Comparison of ENCODE assay signal across 1 cellular context in the genomic region with DNA sequence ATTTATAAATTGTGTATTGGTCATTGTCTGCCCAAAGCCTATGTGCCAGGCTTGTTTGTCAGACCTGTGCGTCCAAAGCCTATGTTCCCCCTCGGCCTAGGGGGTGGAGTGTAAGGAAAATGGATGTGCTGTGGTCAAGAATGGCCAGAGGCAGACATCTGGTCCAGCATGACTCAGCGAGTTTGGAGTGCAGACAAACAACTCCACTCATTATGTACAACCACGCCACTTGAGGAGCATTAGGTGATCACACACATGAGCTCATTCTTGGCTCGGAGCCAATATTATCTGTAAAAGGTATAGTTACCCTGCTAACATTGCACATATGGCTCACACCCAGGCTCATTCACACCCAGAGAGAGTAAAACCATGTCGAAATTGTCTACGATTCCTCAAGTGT.
A peak's percentile ranks its signal among the peaks of the same experiment; 100 is the strongest.
TF ChIP-seq lines count a peak whose summit lies in the region.

No MANE protein-coding gene starts in this region.

TF ChIP-seq in HEK293, 187 proteins besides CTCF, POLR2A, EP300 and RAD21 (continued from another document and continues in another):
- TF ChIP-seq ZNF398 (tag by site-specific recombination; IDR thresholded peaks at IDR 0.05) (peak; percentile 88), ZNF830 (tag by site-specific recombination; IDR thresholded peaks at IDR 0.05; ENCODE audit: low read depth) (peak; percentile 99), ZNF571 (tag by site-specific recombination; IDR thresholded peaks at IDR 0.05) (peak; percentile 97), ZNF792 (tag by site-specific recombination; IDR thresholded peaks at IDR 0.05) (no peak), YY2 (tag by site-specific recombination; IDR thresholded peaks at IDR 0.05) (peak; percentile 75; the same call in 1 of the 2 replicates), ZNF302 (tag by site-specific recombination; IDR thresholded peaks at IDR 0.05; ENCODE audit: low read depth) (peak; percentile 91; the same call in 1 of the 2 replicates), ZNF621 (tag by site-specific recombination; IDR thresholded peaks at IDR 0.05) (peak; percentile 93; the same call in 1 of the 2 replicates), ZNF610 (tag by site-specific recombination; IDR thresholded peaks at IDR 0.05; ENCODE audit: borderline replicate concordance) (peak; percentile 89; the same call in 1 of the 2 replicates), ZNF654 (tag by site-specific recombination; IDR thresholded peaks at IDR 0.05; ENCODE audit: low read depth) (no peak; the same call in 1 of the 2 replicates), ZNF473 (tag by site-specific recombination; IDR thresholded peaks at IDR 0.05) (peak; percentile 97), ZNF596 (tag by site-specific recombination; IDR thresholded peaks at IDR 0.05) (no peak; the same call in 1 of the 2 replicates), PRDM1 (tag by site-specific recombination; IDR thresholded peaks at IDR 0.05) (peak; percentile 89), SCRT1 (tag by site-specific recombination; IDR thresholded peaks at IDR 0.05; ENCODE audit: borderline replicate concordance) (peak; percentile 74; the same call in 1 of the 2 replicates), ZNF561 (tag by site-specific recombination; IDR thresholded peaks at IDR 0.05; ENCODE audit: borderline replicate concordance) (peak; percentile 99), RBAK (tag by site-specific recombination; IDR thresholded peaks at IDR 0.05) (peak; percentile 96), ZNF211 (tag by site-specific recombination; IDR thresholded peaks at IDR 0.05; ENCODE audit: low read depth) (no peak), ZNF426 (tag by site-specific recombination; IDR thresholded peaks at IDR 0.05) (no peak), ZNF747 (tag by site-specific recombination; IDR thresholded peaks at IDR 0.05) (no peak), PRDM4 (tag by site-specific recombination; IDR thresholded peaks at IDR 0.05) (peak; percentile 81), ZNF677 (tag by site-specific recombination; IDR thresholded peaks at IDR 0.05) (peak; percentile 90), ZNF580 (tag by site-specific recombination; IDR thresholded peaks at IDR 0.05) (peak; percentile 94), SALL2 (tag by site-specific recombination; IDR thresholded peaks at IDR 0.05; ENCODE audit: borderline replicate concordance) (peak; percentile 76; the same call in 1 of the 2 replicates), ZNF404 (tag by site-specific recombination; IDR thresholded peaks at IDR 0.05) (peak; percentile 30; the same call in 1 of the 2 replicates), YY1 (tag by site-specific recombination; IDR thresholded peaks at IDR 0.05) (peak; percentile 70; the same call in 1 of the 2 replicates), ZBTB1 (tag by site-specific recombination; IDR thresholded peaks at IDR 0.05) (0 out of 2 replicates have a peak, but pooled peaks have one; percentile 71), ZSCAN4 (tag by site-specific recombination; IDR thresholded peaks at IDR 0.05) (peak; percentile 67), ZNF248 (tag by site-specific recombination; IDR thresholded peaks at IDR 0.05) (peak; percentile 97), ZNF626 (tag by site-specific recombination; IDR thresholded peaks at IDR 0.05) (peak; percentile 99), ZNF223 (tag by site-specific recombination; IDR thresholded peaks at IDR 0.05) (no peak), ZNF707 (tag by site-specific recombination; IDR thresholded peaks at IDR 0.05) (no peak), BCL11A (tag by site-specific recombination; IDR thresholded peaks at IDR 0.05; ENCODE audit: low read depth) (peak; percentile 98), MEIS1 (CRISPR knock-in tag; IDR thresholded peaks at IDR 0.05; ENCODE audit: borderline replicate concordance) (no peak), ZNF701 (tag by site-specific recombination; IDR thresholded peaks at IDR 0.05) (no peak), ZNF560 (tag by site-specific recombination; IDR thresholded peaks at IDR 0.05; ENCODE audit: borderline replicate concordance) (no peak), ZNF558 (tag by site-specific recombination; IDR thresholded peaks at IDR 0.05) (peak; percentile 94), ZIC2 (tag by site-specific recombination; IDR thresholded peaks at IDR 0.05) (no peak), HOXD13 (CRISPR knock-in tag; IDR thresholded peaks at IDR 0.05; ENCODE audit: borderline replicate concordance) (peak; percentile 34; the same call in 1 of the 2 replicates), ZNF169 (tag by site-specific recombination; IDR thresholded peaks at IDR 0.05) (0 out of 2 replicates have a peak, but pooled peaks have one; percentile 24), ZNF785 (tag by site-specific recombination; IDR thresholded peaks at IDR 0.05) (no peak), ZNF175 (tag by site-specific recombination; IDR thresholded peaks at IDR 0.05) (no peak), ZNF18 (tag by site-specific recombination; IDR thresholded peaks at IDR 0.05) (peak; percentile 99), ZNF600 (tag by site-specific recombination; IDR thresholded peaks at IDR 0.05) (peak; percentile 89), SCRT2 (tag by site-specific recombination; IDR thresholded peaks at IDR 0.05) (peak; percentile 95), ZFHX2 (tag by site-specific recombination; conservative IDR thresholded peaks at IDR 0.05) (peak; percentile 45; the same call in 1 of the 2 replicates), ZNF544 (tag by site-specific recombination; IDR thresholded peaks at IDR 0.05) (peak; percentile 98)
- TF ChIP-seq, protein P1, sequence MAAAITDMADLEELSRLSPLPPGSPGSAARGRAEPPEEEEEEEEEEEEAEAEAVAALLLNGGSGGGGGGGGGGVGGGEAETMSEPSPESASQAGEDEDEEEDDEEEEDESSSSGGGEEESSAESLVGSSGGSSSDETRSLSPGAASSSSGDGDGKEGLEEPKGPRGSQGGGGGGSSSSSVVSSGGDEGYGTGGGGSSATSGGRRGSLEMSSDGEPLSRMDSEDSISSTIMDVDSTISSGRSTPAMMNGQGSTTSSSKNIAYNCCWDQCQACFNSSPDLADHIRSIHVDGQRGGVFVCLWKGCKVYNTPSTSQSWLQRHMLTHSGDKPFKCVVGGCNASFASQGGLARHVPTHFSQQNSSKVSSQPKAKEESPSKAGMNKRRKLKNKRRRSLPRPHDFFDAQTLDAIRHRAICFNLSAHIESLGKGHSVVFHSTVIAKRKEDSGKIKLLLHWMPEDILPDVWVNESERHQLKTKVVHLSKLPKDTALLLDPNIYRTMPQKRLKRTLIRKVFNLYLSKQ (tag by site-specific recombination; IDR thresholded peaks at IDR 0.05; ENCODE audit: borderline replicate concordance) = no peak
- TF ChIP-seq, protein P2, sequence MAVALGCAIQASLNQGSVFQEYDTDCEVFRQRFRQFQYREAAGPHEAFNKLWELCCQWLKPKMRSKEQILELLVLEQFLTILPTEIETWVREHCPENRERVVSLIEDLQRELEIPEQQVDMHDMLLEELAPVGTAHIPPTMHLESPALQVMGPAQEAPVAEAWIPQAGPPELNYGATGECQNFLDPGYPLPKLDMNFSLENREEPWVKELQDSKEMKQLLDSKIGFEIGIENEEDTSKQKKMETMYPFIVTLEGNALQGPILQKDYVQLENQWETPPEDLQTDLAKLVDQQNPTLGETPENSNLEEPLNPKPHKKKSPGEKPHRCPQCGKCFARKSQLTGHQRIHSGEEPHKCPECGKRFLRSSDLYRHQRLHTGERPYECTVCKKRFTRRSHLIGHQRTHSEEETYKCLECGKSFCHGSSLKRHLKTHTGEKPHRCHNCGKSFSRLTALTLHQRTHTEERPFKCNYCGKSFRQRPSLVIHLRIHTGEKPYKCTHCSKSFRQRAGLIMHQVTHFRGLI (tag by site-specific recombination; IDR thresholded peaks at IDR 0.05) = peak; percentile 73; the same call in 1 of the 2 replicates
- TF ChIP-seq, protein P3, sequence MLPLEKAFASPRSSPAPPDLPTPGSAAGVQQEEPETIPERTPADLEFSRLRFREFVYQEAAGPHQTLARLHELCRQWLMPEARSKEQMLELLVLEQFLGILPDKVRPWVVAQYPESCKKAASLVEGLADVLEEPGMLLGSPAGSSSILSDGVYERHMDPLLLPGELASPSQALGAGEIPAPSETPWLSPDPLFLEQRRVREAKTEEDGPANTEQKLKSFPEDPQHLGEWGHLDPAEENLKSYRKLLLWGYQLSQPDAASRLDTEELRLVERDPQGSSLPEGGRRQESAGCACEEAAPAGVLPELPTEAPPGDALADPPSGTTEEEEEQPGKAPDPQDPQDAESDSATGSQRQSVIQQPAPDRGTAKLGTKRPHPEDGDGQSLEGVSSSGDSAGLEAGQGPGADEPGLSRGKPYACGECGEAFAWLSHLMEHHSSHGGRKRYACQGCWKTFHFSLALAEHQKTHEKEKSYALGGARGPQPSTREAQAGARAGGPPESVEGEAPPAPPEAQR (tag by site-specific recombination; IDR thresholded peaks at IDR 0.05) = peak; percentile 86; the same call in 1 of the 2 replicates
- TF ChIP-seq, protein P4, sequence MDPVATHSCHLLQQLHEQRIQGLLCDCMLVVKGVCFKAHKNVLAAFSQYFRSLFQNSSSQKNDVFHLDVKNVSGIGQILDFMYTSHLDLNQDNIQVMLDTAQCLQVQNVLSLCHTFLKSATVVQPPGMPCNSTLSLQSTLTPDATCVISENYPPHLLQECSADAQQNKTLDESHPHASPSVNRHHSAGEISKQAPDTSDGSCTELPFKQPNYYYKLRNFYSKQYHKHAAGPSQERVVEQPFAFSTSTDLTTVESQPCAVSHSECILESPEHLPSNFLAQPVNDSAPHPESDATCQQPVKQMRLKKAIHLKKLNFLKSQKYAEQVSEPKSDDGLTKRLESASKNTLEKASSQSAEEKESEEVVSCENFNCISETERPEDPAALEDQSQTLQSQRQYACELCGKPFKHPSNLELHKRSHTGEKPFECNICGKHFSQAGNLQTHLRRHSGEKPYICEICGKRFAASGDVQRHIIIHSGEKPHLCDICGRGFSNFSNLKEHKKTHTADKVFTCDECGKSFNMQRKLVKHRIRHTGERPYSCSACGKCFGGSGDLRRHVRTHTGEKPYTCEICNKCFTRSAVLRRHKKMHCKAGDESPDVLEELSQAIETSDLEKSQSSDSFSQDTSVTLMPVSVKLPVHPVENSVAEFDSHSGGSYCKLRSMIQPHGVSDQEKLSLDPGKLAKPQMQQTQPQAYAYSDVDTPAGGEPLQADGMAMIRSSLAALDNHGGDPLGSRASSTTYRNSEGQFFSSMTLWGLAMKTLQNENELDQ (tag by site-specific recombination; IDR thresholded peaks at IDR 0.05; ENCODE audit: low read depth) = no peak
- TF ChIP-seq, protein P5, sequence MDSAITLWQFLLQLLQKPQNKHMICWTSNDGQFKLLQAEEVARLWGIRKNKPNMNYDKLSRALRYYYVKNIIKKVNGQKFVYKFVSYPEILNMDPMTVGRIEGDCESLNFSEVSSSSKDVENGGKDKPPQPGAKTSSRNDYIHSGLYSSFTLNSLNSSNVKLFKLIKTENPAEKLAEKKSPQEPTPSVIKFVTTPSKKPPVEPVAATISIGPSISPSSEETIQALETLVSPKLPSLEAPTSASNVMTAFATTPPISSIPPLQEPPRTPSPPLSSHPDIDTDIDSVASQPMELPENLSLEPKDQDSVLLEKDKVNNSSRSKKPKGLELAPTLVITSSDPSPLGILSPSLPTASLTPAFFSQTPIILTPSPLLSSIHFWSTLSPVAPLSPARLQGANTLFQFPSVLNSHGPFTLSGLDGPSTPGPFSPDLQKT (IDR thresholded peaks at IDR 0.05; ENCODE audit: borderline replicate concordance, low read depth, low read length) = no peak
